8 cellular contexts compared by ENCODE assay signal in the genomic region with DNA sequence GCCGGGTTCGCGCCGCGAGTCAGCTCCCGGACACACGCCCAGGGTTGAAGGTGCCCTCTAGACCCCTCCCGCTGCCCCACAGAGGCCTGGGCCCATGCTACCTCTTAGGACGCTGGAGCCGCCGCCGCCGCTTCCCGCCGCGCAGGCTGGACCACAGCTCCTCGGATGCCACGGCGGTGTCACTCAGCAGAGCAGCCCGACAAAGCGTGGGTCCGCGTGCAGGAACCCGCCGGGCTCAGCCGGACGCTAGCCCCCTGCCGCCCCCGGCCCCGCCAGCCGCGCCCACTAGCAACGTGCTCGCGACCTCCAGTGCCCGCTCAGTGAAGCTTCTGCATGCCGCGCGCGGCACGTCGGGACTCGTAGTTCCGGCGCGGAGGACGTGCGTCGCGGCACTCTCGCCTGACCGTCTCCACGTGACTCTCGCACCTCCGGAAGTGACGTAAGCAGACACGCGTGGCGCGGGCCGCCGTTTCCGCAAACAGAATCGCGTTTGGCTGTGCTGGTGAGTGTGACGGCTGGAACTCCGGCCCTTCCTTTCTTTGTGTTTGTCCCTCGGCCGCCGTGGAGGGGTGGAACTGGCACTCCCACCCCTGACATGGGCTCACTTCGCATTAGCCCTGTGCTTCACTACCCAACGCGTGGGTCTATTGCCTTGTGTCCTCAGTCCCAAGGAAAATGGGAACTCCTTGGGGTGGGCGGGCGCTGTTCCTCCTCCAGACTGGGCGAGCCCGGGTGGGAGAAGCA. TPM values are rescaled to one million over a fixed set of nuclear protein-coding genes. Genes with fewer than 3 reads are reported as not detected.
DNase-seq lines count a peak whose midpoint lies in the region; ATAC-seq and TF ChIP-seq lines count a peak whose summit lies in the region.

A gene with protein sequence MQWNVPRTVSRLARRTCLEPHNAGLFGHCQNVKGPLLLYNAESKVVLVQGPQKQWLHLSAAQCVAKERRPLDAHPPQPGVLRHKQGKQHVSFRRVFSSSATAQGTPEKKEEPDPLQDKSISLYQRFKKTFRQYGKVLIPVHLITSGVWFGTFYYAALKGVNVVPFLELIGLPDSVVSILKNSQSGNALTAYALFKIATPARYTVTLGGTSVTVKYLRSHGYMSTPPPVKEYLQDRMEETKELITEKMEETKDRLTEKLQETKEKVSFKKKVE (minus strand): TSS at position 331 of the 744 bp plus-strand sequence. CDS start 44,481 bp downstream, outside the sequence.
A gene (plus strand): TSS at position 446 of the 744 bp plus-strand sequence. CDS start 4,845 bp downstream, outside the sequence.

- H3K4me3 ChIP-seq in ascending aorta (peak within 1 kb of the TSS; percentile 79 to 89), right cardiac atrium (ENCODE audit: low read length) (peak within 1 kb of the TSS; percentile 74), uterus (peak within 1 kb of the TSS; percentile 57 to 92)

- no peaks in the 10 kb centered on the region for H3K36me3 ChIP-seq in ascending aorta
- H3K36me3 ChIP-seq in uterus = no peaks in the 10 kb centered on the region

- ATAC-seq in GM18499 (IDR thresholded peaks at IDR 0.05; ENCODE audit: insufficient read depth, unreplicated experiment) (peak; percentile 72), HG02943 (IDR thresholded peaks at IDR 0.05; ENCODE audit: low read depth, unreplicated experiment) (peak; percentile 88), right cardiac atrium (peak; percentile 98)

- under 1% methylated on average over 77 of the region's 77 CpGs for WGBS in right cardiac atrium

- DNase-seq in NCI-H187 treated with DMSO at 0.1 percent for 48 hours (lab: John Stamatoyannopoulos, UW) (peak; percentile 22), ascending aorta (ENCODE audit: low spot score in 2 of 2) (peak; percentile 87 to 97), right cardiac atrium (peak; percentile 97 to 99 (median 99)), pulmonary artery endothelial cell (ENCODE audit: low read depth, low spot score) (peak; percentile 90), uterus (peak; percentile 93)

- H3K27me3 ChIP-seq in ascending aorta = no peaks in the 10 kb centered on the region
- no peaks in the 10 kb centered on the region for H3K27me3 ChIP-seq in right cardiac atrium (ENCODE audit: control insufficient read depth, insufficient read depth)
- H3K27me3 ChIP-seq in uterus = no peaks in the 10 kb centered on the region

- H3K4me1 ChIP-seq in ascending aorta (peaks cover 0 to 13% of the 10 kb centered on the region in 2 donors), right cardiac atrium (ENCODE audit: control insufficient read depth, insufficient read depth, low read length) (no peaks in the 10 kb centered on the region), uterus (peaks cover 0 to 7% of the 10 kb centered on the region in 2 donors)

- TF ChIP-seq POLR2A in uterus (IDR thresholded peaks at IDR 0.05) = peak; percentile 68 to 77

- H3K27ac ChIP-seq in ascending aorta (peak within 1 kb of the TSS; percentile 95 to 96), right cardiac atrium (ENCODE audit: low read length) (peak within 1 kb of the TSS; percentile 87), uterus (peak within 1 kb of the TSS; percentile 84 to 89)

- H3K9me3 ChIP-seq in ascending aorta = no peaks in the 10 kb centered on the region
- H3K9me3 ChIP-seq in right cardiac atrium (ENCODE audit: control insufficient read depth, low read length) = no peaks in the 10 kb centered on the region
- H3K9me3 ChIP-seq in uterus = no peaks in the 10 kb centered on the region

- intact Hi-C loops in T-helper 2 cell treated with Interferon-gamma antibody and Interleukin-4, amounts not matched to agents 100 ng/mL and 5 ng/mL, for 36 hours (cut with micrococcal nuclease) = loop anchor here (1.0 to 5.0 kb wide), 11 partner anchors 112 to 1349 kb away; a partner anchor contains a TSS
- intact Hi-C loops in ascending aorta (cut with DNase I) = loop anchor here (1.0 to 5.0 kb wide), 4 partner anchors 64 to 778 kb away; a partner anchor contains a TSS
- intact Hi-C loops in right cardiac atrium (cut with DNase I) = loop anchor here in 2 of 4 donors (10.0 kb wide), 3 partner anchors 92 to 172 kb away; no protein-coding TSS in a partner anchor
- intact Hi-C loops in uterus (cut with DNase I; ENCODE audit: low total_unique reads) = no loop called here

- TF ChIP-seq CTCF in ascending aorta (IDR thresholded peaks at IDR 0.05) (peak in 1 of 3 experiments; percentile 35), uterus (IDR thresholded peaks at IDR 0.05) (peak; percentile 6 to 52 (median 12))

RNA-seq across cellular contexts. Expression of the first gene that starts in this region (rescaled TPM):
- 18.6 and 19.9 TPM in 2 replicates for total RNA-seq in T-helper 2 cell treated with Interferon-gamma antibody and Interleukin-4, amounts not matched to agents 100 ng/mL and 5 ng/mL, for 36 hours
- total RNA-seq in ascending aorta (2.1 TPM), right cardiac atrium (10 to 100 TPM; 40.1 to 66.5 (median 48.1) TPM), pulmonary artery endothelial cell (27.0 and 31.6 TPM in 2 replicates), uterus (10 to 100 TPM; 13.8 to 31.5 (median 20.4) TPM)
- 12.6 TPM for polyA plus RNA-seq in right cardiac atrium

RNA-seq across cellular contexts. Expression of the second gene that starts in this region (rescaled TPM):
- 30.9 and 33.1 TPM in 2 replicates for total RNA-seq in T-helper 2 cell treated with Interferon-gamma antibody and Interleukin-4, amounts not matched to agents 100 ng/mL and 5 ng/mL, for 36 hours
- total RNA-seq in ascending aorta = 6.4 TPM
- 10 to 100 TPM; 27.8 to 40.1 (median 34.5) TPM for total RNA-seq in right cardiac atrium
- polyA plus RNA-seq in right cardiac atrium = 18.8 TPM
- 14.3 and 15.5 TPM in 2 replicates for total RNA-seq in pulmonary artery endothelial cell
- total RNA-seq in uterus = 10 to 100 TPM in 3 of 4 donors, 1 to 10 TPM in 1; 7.9 to 64.8 (median 27.0) TPM

Comparison
In these comparisons a context has a peak if more than half of its experiments do, and no peak if none do; other contexts are left out.
1. Peak in every context shown above with its lines: DNase-seq, ATAC-seq, H3K4me3 ChIP-seq and H3K27ac ChIP-seq.
2. DNase-seq: peak in every context shown above with its lines; median percentile 99 in right cardiac atrium; 93 in uterus; 92 in ascending aorta; 90 in pulmonary artery endothelial cell; 22 in NCI-H187 treated with DMSO at 0.1 percent for 48 hours.